ENCODE assay signal across 11 cellular contexts in the genomic region with DNA sequence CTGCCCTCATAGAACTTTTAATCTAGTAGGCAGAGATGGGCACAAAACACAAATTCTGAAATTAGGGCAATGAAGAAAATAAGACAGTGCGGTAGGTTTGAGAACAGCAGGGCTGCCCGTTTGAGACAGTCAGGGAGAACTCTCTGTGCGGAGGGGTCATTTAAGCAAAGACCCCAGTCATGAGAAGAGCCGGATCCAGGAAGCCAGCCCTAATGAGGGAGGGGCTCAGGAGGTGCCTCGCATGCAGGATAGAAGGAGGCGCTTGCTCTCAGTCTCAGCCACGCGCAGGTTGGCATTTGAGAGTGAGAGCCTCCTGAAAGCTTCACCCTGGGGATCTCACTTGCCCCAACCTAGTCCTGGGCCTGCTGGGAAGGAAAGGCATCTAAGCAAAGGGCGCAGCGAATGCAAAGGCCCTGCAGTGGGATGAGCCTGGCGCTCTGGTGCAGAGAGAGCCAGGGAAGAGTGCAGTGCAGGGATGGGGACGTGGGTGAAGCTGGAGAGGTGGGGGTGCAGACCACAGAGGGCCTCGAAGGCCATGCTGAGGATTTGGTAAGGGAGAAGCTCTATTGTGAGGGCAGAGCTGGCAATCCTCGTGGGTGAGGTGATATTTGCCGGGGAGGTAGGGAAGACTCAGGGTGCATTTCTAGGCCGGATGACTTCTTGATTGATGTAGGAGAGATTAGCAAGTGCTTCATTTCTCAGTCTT.
A peak's percentile ranks its signal among the peaks of the same experiment; 100 is the strongest.
DNase-seq lines count a peak whose midpoint lies in the region; ATAC-seq lines count a peak whose summit lies in the region.
"Had no signal": no experiment of that assay in that cellular context is flagged by ENCODE, and none has a peak within 500 bp of the region (broad histone marks: within the 10 kb centered on the region; RNA-seq: fewer than 3 reads in every experiment).

No MANE protein-coding gene starts in this region.

- no peak overlapping the region for H2AK5ac ChIP-seq in mesenchymal stem cell (ENCODE audit: low read length, severe bottlenecking)

- no peaks in the 10 kb centered on the region for H3K9me3 Mint-ChIP-seq in activated CD4-positive, alpha-beta T cell treated with anti-CD3 and anti-CD28 coated beads for 36 hours (ENCODE audit: low read depth)

- H3K4me3 ChIP-seq in adipocyte (ENCODE audit: low read length) = peak overlapping the region; percentile 57
- peak overlapping the region in 1 of 2 experiments; percentile 70 for H3K4me3 ChIP-seq in mesenchymal stem cell (ENCODE audit: insufficient read depth in 1 of 2, low read depth in 1 of 2, low read length in 2 of 2)
- H3K4me3 ChIP-seq in stomach smooth muscle (ENCODE audit: low read length in 2 of 2) = no peak overlapping the region

- H3K27ac ChIP-seq in mesenchymal stem cell (ENCODE audit: low read length, poor library complexity, severe bottlenecking) = no peak overlapping the region
- H3K27ac ChIP-seq in stomach smooth muscle (ENCODE audit: low read length) = peak overlapping the region; percentile 53

- H3K27me3 ChIP-seq in adipocyte (replicated peaks; ENCODE audit: control insufficient read depth, insufficient read depth, low read length) (no peaks in the 10 kb centered on the region), mesenchymal stem cell (ENCODE audit: control insufficient read depth in 1 of 2, insufficient read depth in 1 of 2, low read length in 2 of 2) (no peaks in the 10 kb centered on the region), stomach smooth muscle (ENCODE audit: control insufficient read depth in 1 of 2, insufficient read depth in 2 of 2, low read length in 2 of 2) (no peaks in the 10 kb centered on the region)

- H3K23ac ChIP-seq in mesenchymal stem cell (ENCODE audit: low read length in 2 of 2) = no peak overlapping the region

- POLR2A ChIA-PET in activated CD4-positive, alpha-beta T cell treated with anti-CD3 and anti-CD28 coated beads for 36 hours (lab: Charles Lee) = no interaction called here

- H3K4me3 Mint-ChIP-seq in activated CD4-positive, alpha-beta T cell treated with anti-CD3 and anti-CD28 coated beads for 36 hours = no peak overlapping the region

- H2BK5ac ChIP-seq in mesenchymal stem cell (ENCODE audit: low read depth, low read length, poor library complexity, severe bottlenecking) = no peak overlapping the region

- intact Hi-C loops in activated CD4-positive, alpha-beta T cell treated with anti-CD3 and anti-CD28 coated beads for 36 hours (cut with DNase I, micrococcal nuclease) = no loop called here

- H3K4me2 ChIP-seq in mesenchymal stem cell (ENCODE audit: low read length, poor library complexity, severe bottlenecking) = no peak overlapping the region

- peak overlapping the region; percentile 25 to 47 for H3K18ac ChIP-seq in mesenchymal stem cell (ENCODE audit: low read depth in 1 of 2, low read length in 2 of 2)

- peak overlapping the region; percentile 72 for H4K8ac ChIP-seq in mesenchymal stem cell (ENCODE audit: low read length)

- ATAC-seq in activated CD4-positive, alpha-beta T cell treated with anti-CD3 and anti-CD28 coated beads for 36 hours = no peak
- ATAC-seq in HG03159 (IDR thresholded peaks at IDR 0.05; ENCODE audit: unreplicated experiment) = no peak

- H3K9ac ChIP-seq in adipocyte (ENCODE audit: low read length) = peak overlapping the region; percentile 39
- no peak overlapping the region for H3K9ac ChIP-seq in mesenchymal stem cell (ENCODE audit: low read length)
- H3K9ac ChIP-seq in stomach smooth muscle (ENCODE audit: low read length in 2 of 2) = no peak overlapping the region

- H2BK15ac ChIP-seq in mesenchymal stem cell (ENCODE audit: low read depth, poor library complexity, severe bottlenecking) = no peak overlapping the region

- H3K4ac ChIP-seq in mesenchymal stem cell (ENCODE audit: low read depth in 1 of 2, low read length in 2 of 2) = peak overlapping the region; percentile 24 to 46

- H2BK12ac ChIP-seq in mesenchymal stem cell (ENCODE audit: low read length in 2 of 2) = peak overlapping the region; percentile 49 to 83

- peaks cover 22% of the 10 kb centered on the region for H3K4me1 ChIP-seq in adipocyte (ENCODE audit: control insufficient read depth, insufficient read depth, low read length)
- H3K4me1 ChIP-seq in mesenchymal stem cell (ENCODE audit: control insufficient read depth, insufficient read depth, low read depth, low read length) = peaks cover 12% of the 10 kb centered on the region
- peaks cover 28% of the 10 kb centered on the region for H3K4me1 ChIP-seq in stomach smooth muscle (ENCODE audit: control insufficient read depth, insufficient read depth, low read length)

- peak overlapping the region; percentile 73 for H4K91ac ChIP-seq in mesenchymal stem cell (ENCODE audit: low read length)

- H3K9me3 ChIP-seq in adipocyte (ENCODE audit: control insufficient read depth, low read length) (no peaks in the 10 kb centered on the region), mesenchymal stem cell (ENCODE audit: control insufficient read depth, low read length) (no peaks in the 10 kb centered on the region), stomach smooth muscle (ENCODE audit: control insufficient read depth in 2 of 2, low read length in 2 of 2) (no peaks in the 10 kb centered on the region)

- no peak overlapping the region for H2AFZ ChIP-seq in mesenchymal stem cell (ENCODE audit: low read depth, low read length)

- CTCF ChIA-PET in activated CD4-positive, alpha-beta T cell treated with anti-CD3 and anti-CD28 coated beads for 36 hours (lab: Charles Lee) = interaction anchor here (0.5 kb wide), 1 partner anchor 193 kb away, joined by 4 read pairs; no protein-coding TSS in a partner anchor

- DNase-seq in activated CD4-positive, alpha-beta T cell treated with anti-CD3 and anti-CD28 coated beads for 36 hours = no peak
- DNase-seq in activated CD4-positive, alpha-beta T cell treated with anti-CD3 and anti-CD28 coated beads for 1 hour = no peak
- DNase-seq in adipocyte (ENCODE audit: low read depth) (no peak), mesenchymal stem cell (no peak), HPDE6-E6E7 (ENCODE audit: extremely low spot score) (no peak), NCI-H2171 treated with DMSO at 0.1 percent for 48 hours (lab: John Stamatoyannopoulos, UW) (no peak)
- DNase-seq: activated CD4-positive, alpha-beta T cell treated with anti-CD3 and anti-CD28 coated beads, Interleukin-2, amount 50 U/mL, for 48 hours; activated naive CD4-positive, alpha-beta T cell treated with Interleukin-2 at 50 U/mL for 16 hours; SW 1271 had no signal

- H3K36me3 Mint-ChIP-seq in activated CD4-positive, alpha-beta T cell treated with anti-CD3 and anti-CD28 coated beads for 36 hours (ENCODE audit: low read depth) = no peaks in the 10 kb centered on the region

- H2BK120ac ChIP-seq in mesenchymal stem cell (ENCODE audit: low read depth, low read length) = no peak overlapping the region

- H3K36me3 ChIP-seq in adipocyte (ENCODE audit: control insufficient read depth, insufficient read depth, low read length, severe bottlenecking) (no peaks in the 10 kb centered on the region), mesenchymal stem cell (ENCODE audit: control insufficient read depth in 1 of 2, insufficient read depth in 2 of 2, low read depth in 1 of 2, low read length in 2 of 2) (no peaks in the 10 kb centered on the region), stomach smooth muscle (ENCODE audit: control insufficient read depth in 2 of 2, insufficient read depth in 2 of 2, low read length in 2 of 2) (no peaks in the 10 kb centered on the region)

- peak overlapping the region in 1 of 2 experiments; percentile 6 for H3K14ac ChIP-seq in mesenchymal stem cell (ENCODE audit: low read length in 2 of 2)

- H3K27ac Mint-ChIP-seq in activated CD4-positive, alpha-beta T cell treated with anti-CD3 and anti-CD28 coated beads for 36 hours = peak overlapping the region; percentile 22

- H3K4me1 Mint-ChIP-seq in activated CD4-positive, alpha-beta T cell treated with anti-CD3 and anti-CD28 coated beads for 36 hours = peaks cover 32% of the 10 kb centered on the region

- H3K79me1 ChIP-seq in mesenchymal stem cell (replicated peaks; ENCODE audit: low read length, poor library complexity, severe bottlenecking) = no peaks in the 10 kb centered on the region

- no peaks in the 10 kb centered on the region for H3K27me3 Mint-ChIP-seq in activated CD4-positive, alpha-beta T cell treated with anti-CD3 and anti-CD28 coated beads for 36 hours

- 91% methylated on average over 15 of the region's 16 CpGs for whole genome bisulfite sequencing in mesenchymal stem cell
